In genomic region chr17:27240086-27240801, GRCh38 we compare ENCODE assay signal across 26 cellular contexts. TPM values are rescaled to one million over a fixed set of nuclear protein-coding genes. Genes with fewer than 3 reads are reported as not detected.
A peak's percentile ranks its signal among the peaks of the same experiment; 100 is the strongest.
DNase-seq lines count a peak whose midpoint lies in the region; ATAC-seq and TF ChIP-seq lines count a peak whose summit lies in the region.
"Had no signal": no experiment of that assay in that cellular context is flagged by ENCODE, and none has a peak within 500 bp of the region (broad histone marks: within the 10 kb centered on the region; RNA-seq: fewer than 3 reads in every experiment).

No MANE protein-coding gene starts in this region.

- no TSS peak for BruUV-seq in Calu3 (replicated peaks; lab: Mats Ljungman, UMichigan)

- no peaks in the 10 kb centered on the region for H3K9me3 Mint-ChIP-seq in neural crest cell
- no peaks in the 10 kb centered on the region for H3K9me3 Mint-ChIP-seq in type B pancreatic cell
- H3K9me3 Mint-ChIP-seq in Calu3 (ENCODE audit: low read depth, unreplicated experiment) = no peaks in the 10 kb centered on the region
- H3K9me3 Mint-ChIP-seq: activated naive CD4-positive, alpha-beta T cell treated with anti-CD3 and anti-CD28 coated beads, Interleukin-2, amount 10 ng/mL, durations not matched to agents 7 days and 5 days had no signal

- peak overlapping the region; percentile 12 for H3K27ac Mint-ChIP-seq in neural crest cell (ENCODE audit: unreplicated experiment)
- H3K27ac Mint-ChIP-seq in type B pancreatic cell = peak overlapping the region; percentile 99
- H3K27ac Mint-ChIP-seq in Calu3 (ENCODE audit: unreplicated experiment) = no peak overlapping the region
- H3K27ac Mint-ChIP-seq: activated naive CD4-positive, alpha-beta T cell treated with anti-CD3 and anti-CD28 coated beads, Interleukin-2, amount 10 ng/mL, durations not matched to agents 7 days and 5 days had no signal

- H3K4me3 Mint-ChIP-seq in neural crest cell (no peak overlapping the region), type B pancreatic cell (peak overlapping the region; percentile 87), Calu3 (ENCODE audit: low read depth, unreplicated experiment) (no peak overlapping the region)
- H3K4me3 Mint-ChIP-seq: activated CD8-positive, alpha-beta memory T cell treated with anti-CD3 and anti-CD28 coated beads, Interleukin-2, amount 10 ng/mL, durations not matched to agents 7 days and 5 days; activated naive CD4-positive, alpha-beta T cell treated with anti-CD3 and anti-CD28 coated beads, Interleukin-2, amount 10 ng/mL, durations not matched to agents 7 days and 5 days had no signal

- no peak overlapping the region for H3K4me3 ChIP-seq in right atrium auricular region
- no peak overlapping the region for H3K4me3 ChIP-seq in heart left ventricle
- H3K4me3 ChIP-seq: cardiac muscle cell, ovary, SK-N-MC, stomach, upper lobe of left lung had no signal

- 69 to 85% (median 74%) methylated on average over 10 of the region's 10 CpGs for WGBS in heart left ventricle, 4 donors

- intact Hi-C loops in heart left ventricle (cut with DNase I) = loop anchor here in 3 of 10 donors (5.0 to 10.0 kb wide), 6 partner anchors 55 to 412 kb away; partner anchors contain the start of genes KSR1 (in 1 of the 3) and WSB1 (in 1 of the 3)
- intact Hi-C loops in Calu3 (cut with micrococcal nuclease; ENCODE audit: unreplicated experiment) = no loop called here

- H3K4me1 Mint-ChIP-seq in neural crest cell = peaks cover 7% of the 10 kb centered on the region
- H3K4me1 Mint-ChIP-seq in type B pancreatic cell (ENCODE audit: unreplicated experiment) = peaks cover 30% of the 10 kb centered on the region
- peaks cover 57% of the 10 kb centered on the region for H3K4me1 Mint-ChIP-seq in Calu3 (ENCODE audit: low read depth, unreplicated experiment)

- peaks cover 0 to 31% of the 10 kb centered on the region in 2 donors for H3K4me1 ChIP-seq in right atrium auricular region
- H3K4me1 ChIP-seq in heart left ventricle = peaks cover 0 to 77% (median 13%) of the 10 kb centered on the region in 12 donors
- H3K4me1 ChIP-seq: BE2C had no signal

- peak overlapping the region; percentile 13 to 30 for H3K27ac ChIP-seq in right atrium auricular region
- peak overlapping the region in 2 of 12 donors; percentile 22 to 87 for H3K27ac ChIP-seq in heart left ventricle
- peak overlapping the region; percentile 18 for H3K27ac ChIP-seq in caudate nucleus (ENCODE audit: low read depth, low read length)
- H3K27ac ChIP-seq: cardiac muscle cell, ovary, SK-N-MC had no signal

- H3K36me3 ChIP-seq in right atrium auricular region = no peaks in the 10 kb centered on the region
- no peaks in the 10 kb centered on the region for H3K36me3 ChIP-seq in heart left ventricle
- H3K36me3 ChIP-seq: BE2C, cardiac muscle cell, ovary, stomach, upper lobe of left lung had no signal

- DNase-seq in right atrium auricular region (ENCODE audit: low spot score) (no peak), heart left ventricle (no peak), caudate nucleus (lab: John Stamatoyannopoulos, UW) (peak in 1 of 61 donors; percentile 36), neural crest cell (ENCODE audit: low read depth, low spot score) (no peak), type B pancreatic cell (ENCODE audit: extremely low spot score, unreplicated experiment) (no peak), NCI-H774 (lab: John Stamatoyannopoulos, UW) (no peak), Calu3 (no peak), GM13977 (ENCODE audit: low spot score) (no peak)
- DNase-seq: activated CD4-positive, alpha-beta T cell treated with anti-CD3 and anti-CD28 coated beads, Interleukin-2, amount 50 U/mL, for 1 hour; activated CD8-positive, alpha-beta memory T cell treated with anti-CD3 and anti-CD28 coated beads, Interleukin-2, amount 10 ng/mL, durations not matched to agents 7 days and 5 days; activated naive CD4-positive, alpha-beta T cell treated with anti-CD3 and anti-CD28 coated beads, Interleukin-2, amount 10 ng/mL, durations not matched to agents 7 days and 5 days; amygdala; BE2C; head of caudate nucleus; left cardiac atrium; mesenchymal stem cell; NCI-H1092; NCI-H187 treated with DMSO at 0.1 percent for 48 hours; NCI-H524 treated with DMSO at 0.1 percent for 48 hours; ovary; stomach; T-helper 9 cell had no signal

- H3K36me3 Mint-ChIP-seq in neural crest cell (ENCODE audit: low read depth) (no peaks in the 10 kb centered on the region), type B pancreatic cell (no peaks in the 10 kb centered on the region), Calu3 (ENCODE audit: insufficient read depth, unreplicated experiment) (peaks cover 20% of the 10 kb centered on the region)
- H3K36me3 Mint-ChIP-seq: activated CD8-positive, alpha-beta memory T cell treated with anti-CD3 and anti-CD28 coated beads, Interleukin-2, amount 10 ng/mL, durations not matched to agents 7 days and 5 days; activated naive CD4-positive, alpha-beta T cell treated with anti-CD3 and anti-CD28 coated beads, Interleukin-2, amount 10 ng/mL, durations not matched to agents 7 days and 5 days had no signal

- ATAC-seq in heart left ventricle = no peak
- ATAC-seq: activated CD8-positive, alpha-beta memory T cell treated with anti-CD3 and anti-CD28 coated beads, Interleukin-2, amount 10 ng/mL, durations not matched to agents 7 days and 5 days; left cardiac atrium; sciatic nerve had no signal

- in situ Hi-C loops in GM13977 (cut with MboI; ENCODE audit: low pct_unique_long_range_greater_than_20kb, low sequenced_read_pairs, unreplicated experiment) = no loop called here

- H3K27me3 ChIP-seq in right atrium auricular region (no peaks in the 10 kb centered on the region), heart left ventricle (no peaks in the 10 kb centered on the region)
- H3K27me3 ChIP-seq: BE2C, cardiac muscle cell, ovary, stomach, upper lobe of left lung had no signal

- CTCF ChIA-PET in Calu3 (lab: Charles Lee) = interaction anchor here (0.6 to 1.4 kb wide), 3 partner anchors 54 to 281 kb away, joined by 3 to 10 read pairs (median 7); no protein-coding TSS in a partner anchor

- H3K9me3 ChIP-seq in right atrium auricular region = no peaks in the 10 kb centered on the region
- no peaks in the 10 kb centered on the region for H3K9me3 ChIP-seq in heart left ventricle
- H3K9me3 ChIP-seq: BE2C, ovary, stomach, upper lobe of left lung had no signal

- TF ChIP-seq CTCF in right atrium auricular region (IDR thresholded peaks at IDR 0.05) (no peak), heart left ventricle (IDR thresholded peaks at IDR 0.05) (no peak), neural crest cell (conservative IDR thresholded peaks at IDR 0.05) (no peak), type B pancreatic cell (conservative IDR thresholded peaks at IDR 0.05) (no peak), Calu3 (IDR thresholded peaks at IDR 0.05; ENCODE audit: unreplicated experiment) (no peak), GM13977 (IDR thresholded peaks at IDR 0.05; ENCODE audit: extremely low read depth, insufficient read depth, missing control alignments) (no peak)

- no peak for TF ChIP-seq POLR2A in heart left ventricle (IDR thresholded peaks at IDR 0.05)

- no peaks in the 10 kb centered on the region for H3K27me3 Mint-ChIP-seq in neural crest cell (ENCODE audit: low read depth)
- H3K27me3 Mint-ChIP-seq in type B pancreatic cell = no peaks in the 10 kb centered on the region
- no peaks in the 10 kb centered on the region for H3K27me3 Mint-ChIP-seq in Calu3 (ENCODE audit: unreplicated experiment)

RNA-seq across cellular contexts. Expression of gene WSB1, which starts 53.7 kb away (rescaled TPM):
- total RNA-seq in right atrium auricular region (10 to 100 TPM; 38.0 to 44.7 TPM), heart left ventricle (100 to 1,000 TPM in 1 of 9 donors, 10 to 100 TPM in 8; 22.3 to 119 (median 53.4) TPM), neural crest cell (231 and 237 TPM in 2 replicates), type B pancreatic cell (ENCODE audit: low replicate concordance) (259 and 270 TPM in 2 replicates), Calu3 (2022) (60.7 and 79.7 TPM in 2 replicates)
- 10 to 100 TPM; 62.3 to 92.1 TPM for polyA plus RNA-seq in heart left ventricle
